29 cellular contexts compared by ENCODE assay signal in genomic region chr13:83884141-83884540, GRCh38. TPM values are rescaled to one million over a fixed set of nuclear protein-coding genes. Genes with fewer than 3 reads are reported as not detected.
"Had no signal": no experiment of that assay in that cellular context is flagged by ENCODE, and none has a peak within 500 bp of the region (broad histone marks: within the 10 kb centered on the region; RNA-seq: fewer than 3 reads in every experiment).

No MANE protein-coding gene starts in this region.

- ATAC-seq: activated CD4-positive, CD25-positive, alpha-beta regulatory T cell treated with anti-CD3 and anti-CD28 coated beads, Interleukin-2, amount 50 U/mL, for 24 hours; foreskin keratinocyte; heart right ventricle; naive thymus-derived CD8-positive, alpha-beta T cell; right lobe of liver had no signal

- H3K36me3 ChIP-seq: colonic mucosa, heart right ventricle, neutrophil, right lobe of liver, transverse colon had no signal

- H3K27ac ChIP-seq: colonic mucosa, foreskin keratinocyte, heart right ventricle, neutrophil, right lobe of liver, testis, transverse colon, VCaP had no signal

- H3K4me3 ChIP-seq: colonic mucosa, heart right ventricle, right lobe of liver, testis, transverse colon had no signal

- H3K27me3 ChIP-seq: colonic mucosa, testis had no signal

- DNase-seq: activated CD4-positive, alpha-beta memory T cell treated with anti-CD3 and anti-CD28 coated beads, Interleukin-2, amount 10 ng/mL, durations not matched to agents 7 days and 5 days; activated CD4-positive, alpha-beta T cell treated with anti-CD3 and anti-CD28 coated beads, Interleukin-2, amount 10 ng/mL, durations not matched to agents 24 days and 14 days; activated CD8-positive, alpha-beta memory T cell treated with anti-CD3 and anti-CD28 coated beads, Interleukin-2, amount 50 U/mL, for 48 hours; activated gamma-delta T cell; activated naive CD4-positive, alpha-beta T cell treated with anti-CD3 and anti-CD28 coated beads, Interleukin-2, amount 10 ng/mL, durations not matched to agents 7 days and 5 days; activated naive CD8-positive, alpha-beta T cell treated with anti-CD3 and anti-CD28 coated beads, Interleukin-2, amount 10 ng/mL, durations not matched to agents 7 days and 5 days; activated T-cell treated with anti-CD3 and anti-CD28 coated beads, Interleukin-2, amount 50 U/mL, for 24 hours; amniotic stem cell; colonic mucosa; effector memory CD4-positive, alpha-beta T cell; foreskin keratinocyte; heart right ventricle; midbrain; naive thymus-derived CD8-positive, alpha-beta T cell; right lobe of liver; stimulated activated CD4-positive, alpha-beta T cell treated with anti-CD3 and anti-CD28 coated beads, Interleukin-2, amount 100 ng/mL, for 48 hours; stimulated activated naive CD4-positive, alpha-beta T cell treated with Interleukin-2 at 50 U/mL for 16 hours; testis; transverse colon had no signal

- H3K9me3 ChIP-seq: colonic mucosa, heart right ventricle, neutrophil, right lobe of liver, testis had no signal

RNA-seq across cellular contexts. Expression of gene SLITRK1, which starts 1.9 kb away (rescaled TPM):
- total RNA-seq: activated CD4-positive, alpha-beta memory T cell treated with anti-CD3 and anti-CD28 coated beads, Interleukin-2, amount 10 ng/mL, durations not matched to agents 7 days and 5 days; activated CD4-positive, alpha-beta T cell treated with anti-CD3 and anti-CD28 coated beads, Interleukin-2, amount 10 ng/mL, durations not matched to agents 24 days and 14 days; activated naive CD8-positive, alpha-beta T cell treated with anti-CD3 and anti-CD28 coated beads, Interleukin-2, amount 10 ng/mL, durations not matched to agents 7 days and 5 days; bronchial epithelial cell; colonic mucosa; dermis microvascular lymphatic vessel endothelial cell; epithelial cell of proximal tubule; fibroblast of lung; foreskin keratinocyte; heart right ventricle; kidney epithelial cell; lower leg skin; naive thymus-derived CD8-positive, alpha-beta T cell; right lobe of liver; T-helper 1 cell treated with Interleukin-12 subunit alpha and Interleukin-12 subunit beta and Interleukin-4 antibody, amounts not matched to agents 30 ng/mL and 1 ng/mL, for 36 hours had no signal
- polyA plus RNA-seq: foreskin keratinocyte; heart right ventricle; naive thymus-derived CD8-positive, alpha-beta T cell had no signal
